ENCODE assay signal across 8 cellular contexts in genomic region chr14:50943943-50944646, GRCh38. TPM values are rescaled to one million over a fixed set of nuclear protein-coding genes. Genes with fewer than 3 reads are reported as not detected.
DNase-seq lines count a peak whose midpoint lies in the region; ATAC-seq and TF ChIP-seq lines count a peak whose summit lies in the region.

TSS of gene PYGL (minus strand) at chr14:50944483. CDS start at chr14:50944403, 80 bp downstream.

- H3K27ac ChIP-seq in DND-41 (ENCODE audit: low read length) (no peak within 1 kb of the TSS), subcutaneous abdominal adipose tissue (ENCODE audit: low read depth, low read length) (peak within 1 kb of the TSS; percentile 94)

- peak within 1 kb of the TSS; percentile 55 for H2AFZ ChIP-seq in DND-41 (ENCODE audit: low read depth, low read length)

- no peaks in the 10 kb centered on the region for H3K79me2 ChIP-seq in DND-41 (ENCODE audit: insufficient read depth, low read length)

- H3K9ac ChIP-seq in DND-41 (ENCODE audit: low read depth, low read length) (peak within 1 kb of the TSS; percentile 42), subcutaneous abdominal adipose tissue (ENCODE audit: low read length in 5 of 5) (peak within 1 kb of the TSS; percentile 63 to 98 (median 95))

- ATAC-seq in DND-41 (ENCODE audit: insufficient read depth, low read depth): peak; percentile 62
- ATAC-seq in GM21619 (IDR thresholded peaks at IDR 0.05; ENCODE audit: unreplicated experiment): peak; percentile 53
- no peak for ATAC-seq in HG02970 (IDR thresholded peaks at IDR 0.05; ENCODE audit: low FRiP score, unreplicated experiment)

- H3K4me1 ChIP-seq in DND-41 (ENCODE audit: insufficient read depth, low read length) (peaks cover 12% of the 10 kb centered on the region), mononuclear cell (ENCODE audit: insufficient read depth, low read length) (peaks cover 44% of the 10 kb centered on the region), subcutaneous abdominal adipose tissue (ENCODE audit: control insufficient read depth in 5 of 5, insufficient read depth in 5 of 5, low read length in 5 of 5) (peaks cover 0 to 49% (median 37%) of the 10 kb centered on the region in 5 donors)

- TF ChIP-seq CTCF in DND-41 (IDR thresholded peaks at IDR 0.05; ENCODE audit: borderline replicate concordance, extremely low read depth, low read length, poor library complexity, severe bottlenecking) (no peak), epithelial cell of proximal tubule (conservative IDR thresholded peaks at IDR 0.05; ENCODE audit: low read depth, low read length) (no peak)

- peak within 1 kb of the TSS; percentile 58 for H3K4me2 ChIP-seq in DND-41 (ENCODE audit: insufficient read depth, low read length)

- DNase-seq in DND-41 (no peak), NCI-H1092 treated with DMSO at 0.1 percent for 48 hours (lab: John Stamatoyannopoulos, UW) (peak; percentile 25), epithelial cell of proximal tubule (ENCODE audit: low read depth) (no peak)
- DNase-seq in activated CD4-positive, CD25-positive, alpha-beta regulatory T cell treated with anti-CD3 and anti-CD28 coated beads, Interleukin-2, amount 50 U/mL, for 72 hours: peak; percentile 34

- H3K9me3 ChIP-seq in DND-41 (ENCODE audit: insufficient read depth, low read length, severe bottlenecking) (no peaks in the 10 kb centered on the region), mononuclear cell (ENCODE audit: low read depth, low read length) (no peaks in the 10 kb centered on the region), subcutaneous abdominal adipose tissue (ENCODE audit: control insufficient read depth in 5 of 5, low read length in 5 of 5) (no peaks in the 10 kb centered on the region)

- no peaks in the 10 kb centered on the region for H3K36me3 ChIP-seq in DND-41 (ENCODE audit: insufficient read depth, low read length)
- H3K36me3 ChIP-seq in subcutaneous abdominal adipose tissue (ENCODE audit: control insufficient read depth in 5 of 5, insufficient read depth in 5 of 5, low read length in 5 of 5): peaks cover 0 to 10% (median 4%) of the 10 kb centered on the region in 5 donors

- H3K4me3 ChIP-seq in DND-41 (ENCODE audit: low read depth in 1 of 2, low read length in 2 of 2) (peak within 1 kb of the TSS in 1 of 2 experiments; percentile 51; a peak in 2 of 4 replicates), epithelial cell of proximal tubule (ENCODE audit: low read depth, low read length) (peak within 1 kb of the TSS; percentile 88), mononuclear cell (ENCODE audit: low read length) (peak within 1 kb of the TSS; percentile 66), subcutaneous abdominal adipose tissue (ENCODE audit: low read depth in 1 of 5, low read length in 5 of 5) (peak within 1 kb of the TSS; percentile 89 to 97 (median 94))

- H3K27me3 ChIP-seq in DND-41 (ENCODE audit: insufficient read depth, low read length, poor library complexity) (no peaks in the 10 kb centered on the region), mononuclear cell (ENCODE audit: insufficient read depth, low read length) (peaks cover 19% of the 10 kb centered on the region), subcutaneous abdominal adipose tissue (ENCODE audit: control insufficient read depth in 5 of 5, insufficient read depth in 4 of 5, low read length in 5 of 5) (no peaks in the 10 kb centered on the region)

- H4K20me1 ChIP-seq in DND-41 (ENCODE audit: insufficient read depth, low read length): no peaks in the 10 kb centered on the region

RNA-seq across cellular contexts. Expression of gene PYGL, which starts in this region (rescaled TPM):
- total RNA-seq in epithelial cell of proximal tubule: 86.6 and 96.8 TPM in 2 replicates
- 51.3 TPM for total RNA-seq in mononuclear cell

Comparison
In these comparisons a context has a peak if more than half of its experiments do, and no peak if none do; other contexts are left out.
1. DNase-seq: peak in NCI-H1092 treated with DMSO at 0.1 percent for 48 hours (single experiment) and activated CD4-positive, CD25-positive, alpha-beta regulatory T cell treated with anti-CD3 and anti-CD28 coated beads, Interleukin-2, amount 50 U/mL, for 72 hours (single experiment); none in DND-41 (single experiment) and epithelial cell of proximal tubule (single experiment).